Comparison of ENCODE assay signal across 28 cellular contexts in genomic region chr7:142792129-142792528, GRCh38. TPM values are rescaled to one million over a fixed set of nuclear protein-coding genes. Genes with fewer than 3 reads are reported as not detected.
DNase-seq lines count a peak whose midpoint lies in the region; ATAC-seq and TF ChIP-seq lines count a peak whose summit lies in the region.
"Had no signal": no experiment of that assay in that cellular context is flagged by ENCODE, and none has a peak within 500 bp of the region (broad histone marks: within the 10 kb centered on the region; RNA-seq: fewer than 3 reads in every experiment).

No MANE protein-coding gene starts in this region.

- DNase-seq in activated T-cell treated with anti-CD3 and anti-CD28 coated beads, Interleukin-2, amount 50 U/mL, for 1 hour, result peak; percentile 32
- DNase-seq in activated T-cell treated with anti-CD3 and anti-CD28 coated beads, Interleukin-2, amount 50 U/mL, for 48 hours, result no peak
- DNase-seq in spleen (no peak), NOMO-1 (lab: John Stamatoyannopoulos, UW; ENCODE audit: unreplicated experiment in 2 of 2) (no peak)
- DNase-seq in activated CD4-positive, CD25-positive, alpha-beta regulatory T cell treated with anti-CD3 and anti-CD28 coated beads, Interleukin-2, amount 50 U/mL, for 72 hours, result no peak
- DNase-seq: anterior cingulate cortex; central memory CD4-positive, alpha-beta T cell; DMS53; dorsolateral prefrontal cortex; foreskin keratinocyte; GM23248; hippocampal formation; islet precursor cell; NCI-H1092 treated with DMSO at 0.1 percent for 48 hours; NCI-H2029 treated with DMSO at 0.1 percent for 48 hours; NCI-H446; T-helper 9 cell had no signal

- no peak for TF ChIP-seq CTCF in spleen (IDR thresholded peaks at IDR 0.05 in 8 of 11, conservative IDR thresholded peaks at IDR 0.05 in 3 of 11)

- H3K36me3 ChIP-seq in KOPT-K1 (ENCODE audit: insufficient read depth, low read length) (peaks cover 79% of the 10 kb centered on the region), spleen (no peaks in the 10 kb centered on the region)
- H3K36me3 ChIP-seq: right atrium auricular region, SJSA1, thoracic aorta had no signal

- H3K4me3 Mint-ChIP-seq in activated naive CD8-positive, alpha-beta T cell, result peak overlapping the region; percentile 99

- peaks cover 12% of the 10 kb centered on the region for H3K9me3 ChIP-seq in KOPT-K1 (ENCODE audit: insufficient read depth, low read length, poor library complexity, severe bottlenecking)
- H3K9me3 ChIP-seq in spleen, result no peaks in the 10 kb centered on the region
- H3K9me3 ChIP-seq: right atrium auricular region, SJSA1, thoracic aorta had no signal

- H3K4me1 Mint-ChIP-seq in activated naive CD8-positive, alpha-beta T cell (ENCODE audit: low read depth), result peaks cover 40% of the 10 kb centered on the region

- peaks cover 29% of the 10 kb centered on the region for H3K36me3 Mint-ChIP-seq in activated naive CD8-positive, alpha-beta T cell

- TF ChIP-seq POLR2A in spleen (IDR thresholded peaks at IDR 0.05), result no peak

- WGBS in spleen, 5 donors, result 79 to 100% (median 83%) methylated on average over 1 of the region's 1 CpG

- peaks cover 0 to 20% (median 11%) of the 10 kb centered on the region in 7 donors for H3K27me3 ChIP-seq in spleen (replicated peaks in 1 of 7)

- no peak for ATAC-seq in HG03565 (IDR thresholded peaks at IDR 0.05; ENCODE audit: unreplicated experiment)
- ATAC-seq: foreskin keratinocyte, GM12878 had no signal

- intact Hi-C loops in spleen (cut with DNase I; ENCODE audit: low total_unique reads), result no loop called here

- peaks cover 0 to 62% (median 24%) of the 10 kb centered on the region in 6 donors for H3K4me1 ChIP-seq in spleen
- H3K4me1 ChIP-seq: foreskin keratinocyte, SJSA1 had no signal

- H3K4me3 ChIP-seq in spleen, result peak overlapping the region in 1 of 8 donors; percentile 2
- H3K4me3 ChIP-seq: dorsolateral prefrontal cortex, GM12878, GM23248, lung, right atrium auricular region, SJSA1, thoracic aorta had no signal

- peak overlapping the region; percentile 99 for H3K27ac Mint-ChIP-seq in activated naive CD8-positive, alpha-beta T cell

- H3K9me3 Mint-ChIP-seq in activated naive CD8-positive, alpha-beta T cell (ENCODE audit: low read depth), result no peaks in the 10 kb centered on the region

- H3K27ac ChIP-seq in KOPT-K1 (ENCODE audit: low read depth, low read length, poor library complexity, severe bottlenecking), result peak overlapping the region; percentile 100
- H3K27ac ChIP-seq in spleen, result peak overlapping the region in 6 of 8 donors; percentile 26 to 97 (median 62)
- H3K27ac ChIP-seq: dorsolateral prefrontal cortex, foreskin keratinocyte, GM23248, right atrium auricular region, SJSA1, thoracic aorta had no signal

- no peaks in the 10 kb centered on the region for H3K27me3 Mint-ChIP-seq in activated naive CD8-positive, alpha-beta T cell

RNA-seq across cellular contexts. Expression of gene PRSS2, which starts 21.4 kb away (rescaled TPM):
- 10 to 100 TPM in 2 of 7 donors, 1 to 10 TPM in 1, not detected in 4; 3.8 to 14.5 (median 11.1) TPM for total RNA-seq in spleen
- 1 to 10 TPM; 1.1 to 1.3 (median 1.2) TPM for polyA plus RNA-seq in spleen
- total RNA-seq: dorsolateral prefrontal cortex, epithelial cell of proximal tubule, foreskin keratinocyte, GM23248, osteocyte, SJSA1 had no signal
- polyA plus RNA-seq: AG04450, GM23248 had no signal

RNA-seq across cellular contexts. Expression of gene PRSS1, which starts 42.9 kb away (rescaled TPM):
- 1 to 10 TPM in 3 of 7 donors, not detected in 4; 2.9 to 6.3 (median 3.0) TPM for total RNA-seq in spleen
- 1 to 10 TPM in 2 of 3 donors, under 1 TPM in 1; 0.88 to 1.4 (median 1.2) TPM for polyA plus RNA-seq in spleen
- total RNA-seq: dorsolateral prefrontal cortex, epithelial cell of proximal tubule, foreskin keratinocyte, GM23248, osteocyte, right atrium auricular region, SJSA1 had no signal
- polyA plus RNA-seq: AG04450, foreskin keratinocyte, GM12878, GM23248 had no signal
